In genomic region chr19:35963514-35963913, GRCh38 we compare ENCODE assay signal across 2 cellular contexts.
A peak's percentile ranks its signal among the peaks of the same experiment; 100 is the strongest.
TF ChIP-seq lines count a peak whose summit lies in the region.

No MANE protein-coding gene starts in this region.

TF ChIP-seq in HCT116, 20 proteins besides CTCF, POLR2A, EP300 and RAD21:
- TF ChIP-seq CEBPB (IDR thresholded peaks at IDR 0.05; ENCODE audit: low read depth) (no peak), REST (IDR thresholded peaks at IDR 0.05; ENCODE audit: low read depth) (peak; percentile 92), ATF3 (IDR thresholded peaks at IDR 0.05) (no peak)

TF ChIP-seq in endothelial cell of umbilical vein, 7 proteins besides CTCF, POLR2A, EP300 and RAD21:
- TF ChIP-seq EZH2 (IDR thresholded peaks at IDR 0.05; ENCODE audit: borderline replicate concordance, low read depth, low read length, severe bottlenecking) = no peak
- no peak for TF ChIP-seq POLR2AphosphoS5 (IDR thresholded peaks at IDR 0.05; ENCODE audit: insufficient read depth, low read depth, low read length)
- no peak for TF ChIP-seq JUN (IDR thresholded peaks at IDR 0.05; ENCODE audit: borderline replicate concordance, insufficient read depth, insufficient read length, low read depth)
- no peak for TF ChIP-seq MAX (IDR thresholded peaks at IDR 0.05; ENCODE audit: insufficient read depth, insufficient read length)
- TF ChIP-seq GATA2 (IDR thresholded peaks at IDR 0.05; ENCODE audit: insufficient read depth, insufficient read length, low read depth, low read length) = no peak
- no peak for TF ChIP-seq FOS (IDR thresholded peaks at IDR 0.05; ENCODE audit: borderline replicate concordance, insufficient read depth, low read length)
- no peak for TF ChIP-seq MYC (IDR thresholded peaks at IDR 0.05; ENCODE audit: low read depth, low read length)
TF ChIP-seq in endothelial cell of umbilical vein: peak in this region for 0.
